Comparison of ENCODE assay signal across 25 cellular contexts in genomic region chr1:58345215-58346075, GRCh38.
DNase-seq lines count a peak whose midpoint lies in the region; ATAC-seq, FAIRE-seq and TF ChIP-seq lines count a peak whose summit lies in the region.
"Had no signal": no experiment of that assay in that cellular context is flagged by ENCODE, and none has a peak within 500 bp of the region (broad histone marks: within the 10 kb centered on the region; RNA-seq: fewer than 3 reads in every experiment).

No MANE protein-coding gene starts in this region.

- H3K4me1 Mint-ChIP-seq in glutamatergic neuron (ENCODE audit: low read depth, unreplicated experiment) (peaks cover 12% of the 10 kb centered on the region), neural crest cell (peaks cover 62% of the 10 kb centered on the region)
- H3K4me1 Mint-ChIP-seq: B cell, CD14-positive monocyte had no signal

- peak overlapping the region; percentile 18 for H3K4me3 Mint-ChIP-seq in glutamatergic neuron (ENCODE audit: unreplicated experiment)
- H3K4me3 Mint-ChIP-seq in neural crest cell, result peak overlapping the region; percentile 24
- H3K4me3 Mint-ChIP-seq: B cell, CD14-positive monocyte had no signal

- no peak for ATAC-seq in A549
- ATAC-seq in HG03565 (IDR thresholded peaks at IDR 0.05; ENCODE audit: unreplicated experiment), result no peak
- ATAC-seq: Panc1 had no signal

- H3K9me3 ChIP-seq in A549, result no peaks in the 10 kb centered on the region
- no peaks in the 10 kb centered on the region for H3K9me3 ChIP-seq in testis
- H3K9me3 ChIP-seq: SK-N-SH had no signal

- H3K36me3 Mint-ChIP-seq in glutamatergic neuron (ENCODE audit: unreplicated experiment), result no peaks in the 10 kb centered on the region
- no peaks in the 10 kb centered on the region for H3K36me3 Mint-ChIP-seq in neural crest cell (ENCODE audit: low read depth)
- H3K36me3 Mint-ChIP-seq: CD14-positive monocyte had no signal

- H3K4me2 ChIP-seq in A549, result no peak overlapping the region
- H3K4me2 ChIP-seq: SK-N-SH had no signal

- DNase-seq in A549 (ENCODE audit: low read depth in 1 of 2, low spot score in 1 of 2) (no peak), NCI-H526 treated with DMSO at 0.1 percent for 48 hours (lab: John Stamatoyannopoulos, UW) (peak; percentile 28), glutamatergic neuron (peak; percentile 16), neural crest cell (ENCODE audit: low read depth, low spot score) (peak; percentile 19), iPS-NIHi7 (ENCODE audit: extremely low spot score) (no peak), NCI-H524 treated with DMSO at 0.1 percent for 48 hours (lab: John Stamatoyannopoulos, UW) (no peak), testis (no peak)
- DNase-seq: DMS53; GDM1; H7; KG1; NCI-H1092 treated with DMSO at 0.1 percent for 48 hours; NCI-H146; NCI-H2029 treated with DMSO at 0.1 percent for 48 hours; NCI-H226; NK-92 treated with Interleukin-12 subunit alpha and Interleukin-12 subunit beta, amount 100 ng/mL, for 24 hours; SIG-M5; SK-N-SH had no signal

- TF ChIP-seq RAD21 in A549 (conservative IDR thresholded peaks at IDR 0.05 in 1 of 2, IDR thresholded peaks at IDR 0.05 in 1 of 2), result no peak

- H3K9me3 Mint-ChIP-seq in glutamatergic neuron (ENCODE audit: unreplicated experiment), result no peaks in the 10 kb centered on the region
- H3K9me3 Mint-ChIP-seq in neural crest cell, result peaks cover 8% of the 10 kb centered on the region

- no peaks in the 10 kb centered on the region for H3K27me3 ChIP-seq in testis

- no peak for FAIRE-seq in A549 (lab: Jason Lieb, UNC)
- FAIRE-seq: D721Med, GM18507, GM19239 had no signal

- no peaks in the 10 kb centered on the region for H3K4me1 ChIP-seq in A549
- no peaks in the 10 kb centered on the region for H3K4me1 ChIP-seq in testis

- no peaks in the 10 kb centered on the region for H3K36me3 ChIP-seq in testis (ENCODE audit: low read depth, missing control alignments)

- H3K27me3 Mint-ChIP-seq in glutamatergic neuron (ENCODE audit: unreplicated experiment), result no peaks in the 10 kb centered on the region
- H3K27me3 Mint-ChIP-seq in neural crest cell (ENCODE audit: low read depth), result no peaks in the 10 kb centered on the region
- H3K27me3 Mint-ChIP-seq: B cell had no signal

- WGBS in A549 (ENCODE audit: missing lambda C conversion rate), result 8% methylated on average over 6 of the region's 6 CpGs
- WGBS in testis, 2 donors, result 78 to 82% methylated on average over 6 of the region's 6 CpGs

- no peak for TF ChIP-seq POLR2A in A549 (IDR thresholded peaks at IDR 0.05; ENCODE audit: low read length)
- no peak for TF ChIP-seq POLR2A in testis (IDR thresholded peaks at IDR 0.05)

- H3K27ac ChIP-seq in A549 (no peak overlapping the region), testis (no peak overlapping the region)

- POLR2A ChIA-PET in A549 (lab: Yijun Ruan, JAX), result no interaction called here

- intact Hi-C loops in testis (cut with DNase I; ENCODE audit: low total_unique reads), result no loop called here

- CTCF ChIA-PET in A549 (lab: Yijun Ruan, JAX), result no interaction called here

- H3K27ac Mint-ChIP-seq in glutamatergic neuron (ENCODE audit: unreplicated experiment) (peak overlapping the region; percentile 1), neural crest cell (ENCODE audit: unreplicated experiment) (peak overlapping the region; percentile 91)
- H3K27ac Mint-ChIP-seq: B cell, CD14-positive monocyte had no signal

- TF ChIP-seq CTCF in A549 (IDR thresholded peaks at IDR 0.05) (no peak), glutamatergic neuron (IDR thresholded peaks at IDR 0.05; ENCODE audit: partially characterized antibody, unreplicated experiment) (no peak), neural crest cell (conservative IDR thresholded peaks at IDR 0.05) (no peak), testis (IDR thresholded peaks at IDR 0.05) (no peak)

- no peak for TF ChIP-seq EP300 in A549 (IDR thresholded peaks at IDR 0.05)

- H3K4me3 ChIP-seq in A549 (no peak overlapping the region), testis (no peak overlapping the region)

TF ChIP-seq in A549, 52 proteins besides CTCF, POLR2A, EP300 and RAD21:
- TF ChIP-seq, protein P1, sequence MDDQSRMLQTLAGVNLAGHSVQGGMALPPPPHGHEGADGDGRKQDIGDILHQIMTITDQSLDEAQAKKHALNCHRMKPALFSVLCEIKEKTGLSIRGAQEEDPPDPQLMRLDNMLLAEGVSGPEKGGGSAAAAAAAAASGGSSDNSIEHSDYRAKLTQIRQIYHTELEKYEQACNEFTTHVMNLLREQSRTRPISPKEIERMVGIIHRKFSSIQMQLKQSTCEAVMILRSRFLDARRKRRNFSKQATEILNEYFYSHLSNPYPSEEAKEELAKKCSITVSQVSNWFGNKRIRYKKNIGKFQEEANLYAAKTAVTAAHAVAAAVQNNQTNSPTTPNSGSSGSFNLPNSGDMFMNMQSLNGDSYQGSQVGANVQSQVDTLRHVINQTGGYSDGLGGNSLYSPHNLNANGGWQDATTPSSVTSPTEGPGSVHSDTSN (IDR thresholded peaks at IDR 0.05), result no peak
- TF ChIP-seq NFE2L2 (conservative IDR thresholded peaks at IDR 0.05; ENCODE audit: low read length), result 0 out of 2 replicates have a peak, but pooled peaks have one; percentile 18
TF ChIP-seq in A549: peak in this region for 1.

Comparison
In these comparisons a context has a peak if more than half of its experiments do, and no peak if none do; other contexts are left out.
1. DNase-seq: peak in NCI-H526 treated with DMSO at 0.1 percent for 48 hours (single experiment), glutamatergic neuron (single experiment) and neural crest cell (single experiment); none in A549 (0 of 2), iPS-NIHi7 (single experiment), NCI-H524 treated with DMSO at 0.1 percent for 48 hours (single experiment) and testis (single experiment).